In genomic region chr6:158050107-158050735, GRCh38 we compare ENCODE assay signal across 1 cellular context.
TF ChIP-seq lines count a peak whose summit lies in the region.

No MANE protein-coding gene starts in this region.

TF ChIP-seq in SK-N-SH treated with all-trans-retinoic acid at 6 μM for 48 hours, 23 proteins besides CTCF, POLR2A, EP300 and RAD21 (continued from another document):
- TF ChIP-seq ZNF565 (CRISPR knock-in tag; conservative IDR thresholded peaks at IDR 0.05; ENCODE audit: low read depth) (no peak), TCF4 (CRISPR knock-in tag; IDR thresholded peaks at IDR 0.05; ENCODE audit: borderline replicate concordance) (no peak)
